In the genomic region with DNA sequence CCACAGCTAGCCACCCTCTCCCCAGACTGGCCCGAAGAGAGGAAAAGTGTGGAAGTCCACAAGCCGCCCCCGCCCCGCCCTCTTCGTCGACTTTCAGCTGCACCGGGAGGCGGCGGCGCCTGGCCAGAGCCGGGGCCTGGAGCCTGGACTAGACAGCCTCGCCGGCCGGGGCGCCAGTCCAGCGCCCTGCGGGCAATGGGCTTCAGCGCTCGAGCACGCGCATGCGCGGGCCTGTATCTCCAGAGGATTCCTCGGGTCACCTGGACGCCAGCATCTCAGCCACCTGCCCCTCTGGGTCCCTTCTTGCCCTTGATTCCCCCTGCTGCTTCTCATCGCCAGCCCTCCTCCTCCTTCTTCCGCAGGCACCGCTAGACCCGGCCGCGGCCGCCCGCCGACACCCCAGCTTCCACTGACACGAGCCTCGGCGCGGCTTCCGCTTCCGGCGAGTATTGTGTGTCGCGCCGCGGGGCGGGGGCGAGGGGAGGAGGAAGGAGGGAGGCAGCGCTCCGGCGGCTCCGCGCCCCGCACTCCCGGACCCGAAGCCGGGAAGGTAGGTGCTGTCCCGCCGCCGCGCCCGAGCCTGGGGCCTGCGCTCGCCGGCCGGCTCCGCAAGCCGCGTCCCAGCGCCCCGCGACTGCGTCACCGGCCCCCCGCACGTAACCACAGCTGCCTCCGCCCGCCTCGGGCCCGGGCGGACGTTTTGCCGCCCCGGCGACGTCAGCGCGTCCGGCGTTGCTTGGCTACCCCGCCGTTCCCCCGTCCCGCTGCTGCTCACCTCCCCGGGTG, we compare ENCODE assay signal across 1 cellular context.
TF ChIP-seq lines count a peak whose summit lies in the region.

A gene (plus strand): TSS at position 482 of the 786 bp plus-strand sequence. CDS start 2,391 bp downstream, outside the sequence.

TF ChIP-seq in HepG2, 621 proteins besides CTCF, POLR2A, EP300 and RAD21 (continued from another document and continues in another):
- TF ChIP-seq, protein P1, sequence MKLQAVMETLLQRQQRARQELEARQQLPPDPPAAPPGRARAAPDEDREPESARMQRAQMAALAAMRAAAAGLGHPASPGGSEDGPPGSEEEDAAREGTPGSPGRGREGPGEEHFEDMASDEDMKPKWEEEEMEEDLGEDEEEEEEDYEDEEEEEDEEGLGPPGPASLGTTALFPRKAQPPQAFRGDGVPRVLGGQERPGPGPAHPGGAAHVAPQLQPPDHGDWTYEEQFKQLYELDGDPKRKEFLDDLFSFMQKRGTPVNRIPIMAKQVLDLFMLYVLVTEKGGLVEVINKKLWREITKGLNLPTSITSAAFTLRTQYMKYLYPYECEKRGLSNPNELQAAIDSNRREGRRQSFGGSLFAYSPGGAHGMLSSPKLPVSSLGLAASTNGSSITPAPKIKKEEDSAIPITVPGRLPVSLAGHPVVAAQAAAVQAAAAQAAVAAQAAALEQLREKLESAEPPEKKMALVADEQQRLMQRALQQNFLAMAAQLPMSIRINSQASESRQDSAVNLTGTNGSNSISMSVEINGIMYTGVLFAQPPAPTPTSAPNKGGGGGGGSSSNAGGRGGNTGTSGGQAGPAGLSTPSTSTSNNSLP (IDR thresholded peaks at IDR 0.05; ENCODE audit: low read depth, low read length), result no peak
- TF ChIP-seq MZF1 (CRISPR knock-in tag; IDR thresholded peaks at IDR 0.05; ENCODE audit: borderline replicate concordance) (0 out of 2 replicates have a peak, but pooled peaks have one; percentile 61), IKZF4 (CRISPR knock-in tag; IDR thresholded peaks at IDR 0.05; ENCODE audit: borderline replicate concordance, low read depth, not compliant biosample characterization) (peak; percentile 91), ZBTB20 (CRISPR knock-in tag; IDR thresholded peaks at IDR 0.05; ENCODE audit: borderline replicate concordance, low read depth) (no peak; the same call in 1 of the 2 replicates), PHF5A (CRISPR knock-in tag; IDR thresholded peaks at IDR 0.05; ENCODE audit: low read depth, unreplicated experiment) (no peak), REL (CRISPR knock-in tag; conservative IDR thresholded peaks at IDR 0.05) (peak; percentile 87), MTF1 (CRISPR knock-in tag; IDR thresholded peaks at IDR 0.05) (no peak), ZNF441 (CRISPR knock-in tag; IDR thresholded peaks at IDR 0.05; ENCODE audit: borderline replicate concordance) (0 out of 2 replicates have a peak, but pooled peaks have one; percentile 22), ZNF841 (CRISPR knock-in tag; IDR thresholded peaks at IDR 0.05; ENCODE audit: borderline replicate concordance) (peak; percentile 38; the same call in 1 of the 2 replicates), MED8 (CRISPR knock-in tag; IDR thresholded peaks at IDR 0.05; ENCODE audit: insufficient replicate concordance) (no peak), SRSF1 (optimal IDR thresholded peaks at IDR 0.05; ENCODE audit: low read depth, low read length) (peak; percentile 77), ZNF563 (CRISPR knock-in tag; IDR thresholded peaks at IDR 0.05) (peak; percentile 96), ZNF747 (CRISPR knock-in tag; IDR thresholded peaks at IDR 0.05; ENCODE audit: borderline replicate concordance) (0 out of 2 replicates have a peak, but pooled peaks have one; percentile 7), ZNF780A (CRISPR knock-in tag; IDR thresholded peaks at IDR 0.05) (peak; percentile 82; the same call in 1 of the 2 replicates), FOXK2 (IDR thresholded peaks at IDR 0.05) (no peak), ZNF354B (CRISPR knock-in tag; IDR thresholded peaks at IDR 0.05) (0 out of 2 replicates have a peak, but pooled peaks have one; percentile 80), MIER3 (CRISPR knock-in tag; IDR thresholded peaks at IDR 0.05; ENCODE audit: borderline replicate concordance) (no peak; the same call in 1 of the 2 replicates), PCBP2 (optimal IDR thresholded peaks at IDR 0.05; ENCODE audit: low read depth, low read length, poor library complexity, severe bottlenecking) (no peak), FOXC1 (CRISPR knock-in tag; IDR thresholded peaks at IDR 0.05; ENCODE audit: borderline replicate concordance) (0 out of 2 replicates have a peak, but pooled peaks have one; percentile 6), CREB1 (IDR thresholded peaks at IDR 0.05) (peak; percentile 92; the same call in 1 of the 2 replicates), CREB1 (CRISPR knock-in tag; IDR thresholded peaks at IDR 0.05) (peak; percentile 76; the same call in 1 of the 2 replicates)
- TF ChIP-seq, protein P2, sequence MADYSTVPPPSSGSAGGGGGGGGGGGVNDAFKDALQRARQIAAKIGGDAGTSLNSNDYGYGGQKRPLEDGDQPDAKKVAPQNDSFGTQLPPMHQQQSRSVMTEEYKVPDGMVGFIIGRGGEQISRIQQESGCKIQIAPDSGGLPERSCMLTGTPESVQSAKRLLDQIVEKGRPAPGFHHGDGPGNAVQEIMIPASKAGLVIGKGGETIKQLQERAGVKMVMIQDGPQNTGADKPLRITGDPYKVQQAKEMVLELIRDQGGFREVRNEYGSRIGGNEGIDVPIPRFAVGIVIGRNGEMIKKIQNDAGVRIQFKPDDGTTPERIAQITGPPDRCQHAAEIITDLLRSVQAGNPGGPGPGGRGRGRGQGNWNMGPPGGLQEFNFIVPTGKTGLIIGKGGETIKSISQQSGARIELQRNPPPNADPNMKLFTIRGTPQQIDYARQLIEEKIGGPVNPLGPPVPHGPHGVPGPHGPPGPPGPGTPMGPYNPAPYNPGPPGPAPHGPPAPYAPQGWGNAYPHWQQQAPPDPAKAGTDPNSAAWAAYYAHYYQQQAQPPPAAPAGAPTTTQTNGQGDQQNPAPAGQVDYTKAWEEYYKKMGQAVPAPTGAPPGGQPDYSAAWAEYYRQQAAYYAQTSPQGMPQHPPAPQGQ (CRISPR knock-in tag; IDR thresholded peaks at IDR 0.05; ENCODE audit: borderline replicate concordance), result no peak
- TF ChIP-seq, protein P3, sequence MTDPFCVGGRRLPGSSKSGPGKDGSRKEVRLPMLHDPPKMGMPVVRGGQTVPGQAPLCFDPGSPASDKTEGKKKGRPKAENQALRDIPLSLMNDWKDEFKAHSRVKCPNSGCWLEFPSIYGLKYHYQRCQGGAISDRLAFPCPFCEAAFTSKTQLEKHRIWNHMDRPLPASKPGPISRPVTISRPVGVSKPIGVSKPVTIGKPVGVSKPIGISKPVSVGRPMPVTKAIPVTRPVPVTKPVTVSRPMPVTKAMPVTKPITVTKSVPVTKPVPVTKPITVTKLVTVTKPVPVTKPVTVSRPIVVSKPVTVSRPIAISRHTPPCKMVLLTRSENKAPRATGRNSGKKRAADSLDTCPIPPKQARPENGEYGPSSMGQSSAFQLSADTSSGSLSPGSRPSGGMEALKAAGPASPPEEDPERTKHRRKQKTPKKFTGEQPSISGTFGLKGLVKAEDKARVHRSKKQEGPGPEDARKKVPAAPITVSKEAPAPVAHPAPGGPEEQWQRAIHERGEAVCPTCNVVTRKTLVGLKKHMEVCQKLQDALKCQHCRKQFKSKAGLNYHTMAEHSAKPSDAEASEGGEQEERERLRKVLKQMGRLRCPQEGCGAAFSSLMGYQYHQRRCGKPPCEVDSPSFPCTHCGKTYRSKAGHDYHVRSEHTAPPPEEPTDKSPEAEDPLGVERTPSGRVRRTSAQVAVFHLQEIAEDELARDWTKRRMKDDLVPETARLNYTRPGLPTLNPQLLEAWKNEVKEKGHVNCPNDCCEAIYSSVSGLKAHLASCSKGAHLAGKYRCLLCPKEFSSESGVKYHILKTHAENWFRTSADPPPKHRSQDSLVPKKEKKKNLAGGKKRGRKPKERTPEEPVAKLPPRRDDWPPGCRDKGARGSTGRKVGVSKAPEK (CRISPR knock-in tag; IDR thresholded peaks at IDR 0.05; ENCODE audit: borderline replicate concordance), result 0 out of 2 replicates have a peak, but pooled peaks have one; percentile 31
- TF ChIP-seq, protein P4, sequence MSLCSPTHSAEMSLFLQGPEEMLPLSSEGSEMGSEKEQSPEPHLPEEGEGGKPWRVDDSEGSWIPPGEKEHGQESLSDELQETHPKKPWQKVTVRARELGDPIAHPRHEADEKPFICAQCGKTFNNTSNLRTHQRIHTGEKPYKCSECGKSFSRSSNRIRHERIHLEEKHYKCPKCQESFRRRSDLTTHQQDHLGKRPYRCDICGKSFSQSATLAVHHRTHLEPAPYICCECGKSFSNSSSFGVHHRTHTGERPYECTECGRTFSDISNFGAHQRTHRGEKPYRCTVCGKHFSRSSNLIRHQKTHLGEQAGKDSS (CRISPR knock-in tag; IDR thresholded peaks at IDR 0.05; ENCODE audit: borderline replicate concordance, low read depth), result no peak; the same call in 1 of the 2 replicates
- TF ChIP-seq, protein P5, sequence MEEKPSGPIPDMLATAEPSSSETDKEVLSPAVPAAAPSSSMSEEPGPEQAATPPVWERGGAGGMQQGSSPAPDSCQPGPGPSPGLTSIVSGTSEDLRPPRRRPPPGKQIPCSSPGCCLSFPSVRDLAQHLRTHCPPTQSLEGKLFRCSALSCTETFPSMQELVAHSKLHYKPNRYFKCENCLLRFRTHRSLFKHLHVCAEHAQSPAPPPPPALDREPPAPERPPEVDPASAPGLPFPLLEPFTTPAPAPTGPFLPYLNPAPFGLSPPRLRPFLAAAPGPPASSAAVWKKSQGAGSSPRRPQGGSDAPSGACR (CRISPR knock-in tag; IDR thresholded peaks at IDR 0.05), result peak; percentile 81
- TF ChIP-seq, protein P6, sequence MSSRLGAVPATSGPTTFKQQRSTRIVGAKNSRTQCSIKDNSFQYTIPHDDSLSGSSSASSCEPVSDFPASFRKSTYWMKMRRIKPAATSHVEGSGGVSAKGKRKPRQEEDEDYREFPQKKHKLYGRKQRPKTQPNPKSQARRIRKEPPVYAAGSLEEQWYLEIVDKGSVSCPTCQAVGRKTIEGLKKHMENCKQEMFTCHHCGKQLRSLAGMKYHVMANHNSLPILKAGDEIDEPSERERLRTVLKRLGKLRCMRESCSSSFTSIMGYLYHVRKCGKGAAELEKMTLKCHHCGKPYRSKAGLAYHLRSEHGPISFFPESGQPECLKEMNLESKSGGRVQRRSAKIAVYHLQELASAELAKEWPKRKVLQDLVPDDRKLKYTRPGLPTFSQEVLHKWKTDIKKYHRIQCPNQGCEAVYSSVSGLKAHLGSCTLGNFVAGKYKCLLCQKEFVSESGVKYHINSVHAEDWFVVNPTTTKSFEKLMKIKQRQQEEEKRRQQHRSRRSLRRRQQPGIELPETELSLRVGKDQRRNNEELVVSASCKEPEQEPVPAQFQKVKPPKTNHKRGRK (CRISPR knock-in tag; IDR thresholded peaks at IDR 0.05), result no peak
- TF ChIP-seq, protein P7, sequence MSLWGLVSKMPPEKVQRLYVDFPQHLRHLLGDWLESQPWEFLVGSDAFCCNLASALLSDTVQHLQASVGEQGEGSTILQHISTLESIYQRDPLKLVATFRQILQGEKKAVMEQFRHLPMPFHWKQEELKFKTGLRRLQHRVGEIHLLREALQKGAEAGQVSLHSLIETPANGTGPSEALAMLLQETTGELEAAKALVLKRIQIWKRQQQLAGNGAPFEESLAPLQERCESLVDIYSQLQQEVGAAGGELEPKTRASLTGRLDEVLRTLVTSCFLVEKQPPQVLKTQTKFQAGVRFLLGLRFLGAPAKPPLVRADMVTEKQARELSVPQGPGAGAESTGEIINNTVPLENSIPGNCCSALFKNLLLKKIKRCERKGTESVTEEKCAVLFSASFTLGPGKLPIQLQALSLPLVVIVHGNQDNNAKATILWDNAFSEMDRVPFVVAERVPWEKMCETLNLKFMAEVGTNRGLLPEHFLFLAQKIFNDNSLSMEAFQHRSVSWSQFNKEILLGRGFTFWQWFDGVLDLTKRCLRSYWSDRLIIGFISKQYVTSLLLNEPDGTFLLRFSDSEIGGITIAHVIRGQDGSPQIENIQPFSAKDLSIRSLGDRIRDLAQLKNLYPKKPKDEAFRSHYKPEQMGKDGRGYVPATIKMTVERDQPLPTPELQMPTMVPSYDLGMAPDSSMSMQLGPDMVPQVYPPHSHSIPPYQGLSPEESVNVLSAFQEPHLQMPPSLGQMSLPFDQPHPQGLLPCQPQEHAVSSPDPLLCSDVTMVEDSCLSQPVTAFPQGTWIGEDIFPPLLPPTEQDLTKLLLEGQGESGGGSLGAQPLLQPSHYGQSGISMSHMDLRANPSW (CRISPR knock-in tag; IDR thresholded peaks at IDR 0.05; ENCODE audit: borderline replicate concordance), result 0 out of 2 replicates have a peak, but pooled peaks have one; percentile 75
- TF ChIP-seq, protein P8, sequence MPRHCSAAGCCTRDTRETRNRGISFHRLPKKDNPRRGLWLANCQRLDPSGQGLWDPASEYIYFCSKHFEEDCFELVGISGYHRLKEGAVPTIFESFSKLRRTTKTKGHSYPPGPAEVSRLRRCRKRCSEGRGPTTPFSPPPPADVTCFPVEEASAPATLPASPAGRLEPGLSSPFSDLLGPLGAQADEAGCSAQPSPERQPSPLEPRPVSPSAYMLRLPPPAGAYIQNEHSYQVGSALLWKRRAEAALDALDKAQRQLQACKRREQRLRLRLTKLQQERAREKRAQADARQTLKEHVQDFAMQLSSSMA (CRISPR knock-in tag; IDR thresholded peaks at IDR 0.05), result no peak; the same call in 1 of the 2 replicates
- TF ChIP-seq, protein P9, sequence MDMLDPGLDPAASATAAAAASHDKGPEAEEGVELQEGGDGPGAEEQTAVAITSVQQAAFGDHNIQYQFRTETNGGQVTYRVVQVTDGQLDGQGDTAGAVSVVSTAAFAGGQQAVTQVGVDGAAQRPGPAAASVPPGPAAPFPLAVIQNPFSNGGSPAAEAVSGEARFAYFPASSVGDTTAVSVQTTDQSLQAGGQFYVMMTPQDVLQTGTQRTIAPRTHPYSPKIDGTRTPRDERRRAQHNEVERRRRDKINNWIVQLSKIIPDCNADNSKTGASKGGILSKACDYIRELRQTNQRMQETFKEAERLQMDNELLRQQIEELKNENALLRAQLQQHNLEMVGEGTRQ (IDR thresholded peaks at IDR 0.05; ENCODE audit: low read depth, low read length), result no peak
- TF ChIP-seq, protein P9 (CRISPR knock-in tag; IDR thresholded peaks at IDR 0.05; ENCODE audit: borderline replicate concordance), result peak; percentile 36; the same call in 1 of the 2 replicates
- TF ChIP-seq, protein P10, sequence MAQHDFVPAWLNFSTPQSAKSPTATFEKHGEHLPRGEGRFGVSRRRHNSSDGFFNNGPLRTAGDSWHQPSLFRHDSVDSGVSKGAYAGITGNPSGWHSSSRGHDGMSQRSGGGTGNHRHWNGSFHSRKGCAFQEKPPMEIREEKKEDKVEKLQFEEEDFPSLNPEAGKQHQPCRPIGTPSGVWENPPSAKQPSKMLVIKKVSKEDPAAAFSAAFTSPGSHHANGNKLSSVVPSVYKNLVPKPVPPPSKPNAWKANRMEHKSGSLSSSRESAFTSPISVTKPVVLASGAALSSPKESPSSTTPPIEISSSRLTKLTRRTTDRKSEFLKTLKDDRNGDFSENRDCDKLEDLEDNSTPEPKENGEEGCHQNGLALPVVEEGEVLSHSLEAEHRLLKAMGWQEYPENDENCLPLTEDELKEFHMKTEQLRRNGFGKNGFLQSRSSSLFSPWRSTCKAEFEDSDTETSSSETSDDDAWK (CRISPR knock-in tag; IDR thresholded peaks at IDR 0.05), result no peak
- TF ChIP-seq, protein P11, sequence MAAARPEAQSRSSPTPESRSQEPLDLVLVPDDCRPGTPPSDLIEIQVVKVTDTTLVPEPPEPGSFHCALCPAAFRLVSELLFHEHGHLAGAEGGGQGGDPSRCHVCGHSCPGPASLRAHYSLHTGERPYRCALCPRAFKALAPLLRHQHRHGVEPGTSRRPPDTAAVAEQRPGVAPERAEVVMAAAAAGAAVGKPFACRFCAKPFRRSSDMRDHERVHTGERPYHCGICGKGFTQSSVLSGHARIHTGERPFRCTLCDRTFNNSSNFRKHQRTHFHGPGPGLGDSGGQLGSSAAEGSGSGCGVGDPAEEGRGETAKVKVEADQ (CRISPR knock-in tag; IDR thresholded peaks at IDR 0.05; ENCODE audit: borderline replicate concordance), result peak; percentile 93
